In the genomic region with DNA sequence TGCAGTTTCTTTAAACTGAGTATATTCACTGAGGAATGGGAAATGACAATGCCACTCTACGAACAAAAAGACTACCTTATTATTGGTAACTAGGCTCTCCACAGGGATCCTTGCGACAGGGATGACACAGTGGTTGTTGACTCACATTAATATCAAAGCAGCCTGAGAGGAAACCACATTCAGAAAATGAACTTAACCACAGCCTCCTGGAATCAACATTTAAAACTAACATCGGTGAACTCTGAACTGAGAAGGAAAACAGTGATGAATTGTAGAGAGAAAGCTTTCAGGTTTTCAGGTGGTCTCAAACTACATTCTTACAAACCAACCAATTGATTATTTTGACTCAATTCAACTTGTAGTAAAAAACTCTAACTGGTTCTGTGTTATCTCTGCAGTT, we compare ENCODE assay signal across 1 cellular context.
TF ChIP-seq lines count a peak whose summit lies in the region.

No MANE protein-coding gene starts in this region.

TF ChIP-seq in IMR-90, 13 proteins besides CTCF, POLR2A, EP300 and RAD21:
- TF ChIP-seq FOS (IDR thresholded peaks at IDR 0.05; ENCODE audit: low read depth, low read length) (0 out of 2 replicates have a peak, but pooled peaks have one; percentile 15), RFX5 (IDR thresholded peaks at IDR 0.05; ENCODE audit: low read depth, low read length) (no peak), CEBPB (IDR thresholded peaks at IDR 0.05; ENCODE audit: low read depth, low read length) (peak; percentile 74; the same call in 1 of the 2 replicates), NFE2L2 (IDR thresholded peaks at IDR 0.05; ENCODE audit: low read depth, low read length) (no peak)
